Comparison of ENCODE assay signal across 1 cellular context in the genomic region with DNA sequence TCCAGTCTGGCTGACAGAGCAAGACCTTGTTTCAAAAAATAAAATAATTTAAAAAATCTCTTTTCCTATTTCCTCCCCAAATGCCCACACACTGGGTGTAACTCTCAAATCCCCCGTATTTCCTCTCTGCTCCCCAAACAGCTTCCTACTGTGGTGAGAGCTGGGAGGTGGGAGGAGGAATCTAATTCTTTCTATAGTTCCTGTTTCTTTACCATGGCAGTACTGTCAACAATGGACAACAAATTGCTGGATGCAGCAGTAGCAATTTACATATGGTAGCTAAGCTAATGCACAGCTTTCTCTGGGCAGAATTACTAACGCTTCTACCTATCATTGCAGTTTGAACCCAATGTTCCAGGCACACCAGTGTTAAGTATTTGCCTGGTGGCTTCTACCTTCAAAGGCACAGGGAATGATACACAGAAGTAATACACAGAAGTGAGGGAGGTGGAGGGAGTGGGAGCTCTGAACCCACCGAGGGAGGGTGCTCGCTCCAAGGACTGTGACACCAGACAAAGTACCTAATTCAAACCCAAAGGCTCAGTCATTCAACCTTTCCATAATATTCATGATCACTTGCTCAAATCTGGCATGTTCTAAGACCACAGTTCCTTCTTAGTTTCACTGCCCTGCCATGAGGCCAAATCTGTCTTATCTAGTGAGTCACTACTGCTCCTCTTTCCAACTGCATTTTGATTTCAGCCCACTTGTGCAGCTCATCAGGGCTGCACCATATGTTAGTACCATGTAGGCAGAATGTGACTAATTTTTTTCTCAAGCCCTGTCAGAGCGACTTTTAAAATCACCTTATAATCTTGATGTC.
TF ChIP-seq lines count a peak whose summit lies in the region.

No MANE protein-coding gene starts in this region.

TF ChIP-seq in K562, 482 proteins besides CTCF, POLR2A, EP300 and RAD21 (continued from another document and continues in another):
- TF ChIP-seq MNT (conservative IDR thresholded peaks at IDR 0.05) (peak in 1 of 2 experiments; percentile 59; a peak in 2 of 4 replicates), HNRNPL (IDR thresholded peaks at IDR 0.05; ENCODE audit: low read depth, low read length) (no peak), EP400 (IDR thresholded peaks at IDR 0.05) (no peak), PRMT5 (CRISPR knock-in tag; IDR thresholded peaks at IDR 0.05) (no peak), ZNF589 (CRISPR knock-in tag; IDR thresholded peaks at IDR 0.05; ENCODE audit: low read depth) (no peak), MIER1 (IDR thresholded peaks at IDR 0.05; ENCODE audit: low read depth) (no peak), NCOR1 (IDR thresholded peaks at IDR 0.05) (0 out of 2 replicates have a peak, but pooled peaks have one; percentile 8), GTF2B (IDR thresholded peaks at IDR 0.05; ENCODE audit: extremely low read depth, insufficient read length) (no peak), ZNF79 (CRISPR knock-in tag; IDR thresholded peaks at IDR 0.05; ENCODE audit: low read depth) (no peak), HDGF (IDR thresholded peaks at IDR 0.05) (no peak), ZNF133 (CRISPR knock-in tag; IDR thresholded peaks at IDR 0.05) (no peak), KLF16 (IDR thresholded peaks at IDR 0.05) (no peak), ZMIZ1 (IDR thresholded peaks at IDR 0.05; ENCODE audit: low read depth in 2 of 2, low read length in 2 of 2) (no peak), NFATC3 (IDR thresholded peaks at IDR 0.05) (no peak), ATF7 (IDR thresholded peaks at IDR 0.05) (no peak), ZNF696 (CRISPR knock-in tag; conservative IDR thresholded peaks at IDR 0.05) (no peak), THRAP3 (IDR thresholded peaks at IDR 0.05; ENCODE audit: borderline replicate concordance) (no peak), CREBBP (IDR thresholded peaks at IDR 0.05; ENCODE audit: low read depth, low read length) (no peak), DPF2 (IDR thresholded peaks at IDR 0.05) (peak; percentile 74), BDP1 (IDR thresholded peaks at IDR 0.05; ENCODE audit: insufficient read depth, insufficient read length) (no peak), THRB (CRISPR knock-in tag; conservative IDR thresholded peaks at IDR 0.05) (no peak), ATF6 (CRISPR knock-in tag; IDR thresholded peaks at IDR 0.05) (no peak), CC2D1A (IDR thresholded peaks at IDR 0.05) (no peak), IRF9 (tag; IDR thresholded peaks at IDR 0.05) (no peak), ZSCAN32 (CRISPR knock-in tag; IDR thresholded peaks at IDR 0.05) (no peak), FOXP1 (CRISPR knock-in tag; IDR thresholded peaks at IDR 0.05) (no peak), SNIP1 (IDR thresholded peaks at IDR 0.05; ENCODE audit: low read depth) (no peak), ZNF134 (CRISPR knock-in tag; conservative IDR thresholded peaks at IDR 0.05) (no peak), NFIX (CRISPR knock-in tag; IDR thresholded peaks at IDR 0.05; ENCODE audit: low read depth) (no peak), ZNF232 (CRISPR knock-in tag; IDR thresholded peaks at IDR 0.05) (no peak), ETV6 (IDR thresholded peaks at IDR 0.05; ENCODE audit: borderline replicate concordance in 1 of 2, low read depth in 2 of 2, low read length in 1 of 2) (no peak), ETV6 (CRISPR knock-in tag; IDR thresholded peaks at IDR 0.05; ENCODE audit: borderline replicate concordance) (no peak), BRD9 (IDR thresholded peaks at IDR 0.05; ENCODE audit: low read depth, partially characterized antibody) (no peak), ZNF354B (CRISPR knock-in tag; IDR thresholded peaks at IDR 0.05) (no peak), TGIF2 (CRISPR knock-in tag; IDR thresholded peaks at IDR 0.05) (no peak), PTTG1 (tag; IDR thresholded peaks at IDR 0.05; ENCODE audit: low read depth) (no peak), IFI16 (CRISPR knock-in tag; IDR thresholded peaks at IDR 0.05) (no peak), NEUROD1 (IDR thresholded peaks at IDR 0.05; ENCODE audit: borderline replicate concordance, low read depth, low read length, partially characterized antibody) (no peak), KAT7 (CRISPR knock-in tag; IDR thresholded peaks at IDR 0.05; ENCODE audit: borderline replicate concordance) (no peak)
- TF ChIP-seq, protein P1, sequence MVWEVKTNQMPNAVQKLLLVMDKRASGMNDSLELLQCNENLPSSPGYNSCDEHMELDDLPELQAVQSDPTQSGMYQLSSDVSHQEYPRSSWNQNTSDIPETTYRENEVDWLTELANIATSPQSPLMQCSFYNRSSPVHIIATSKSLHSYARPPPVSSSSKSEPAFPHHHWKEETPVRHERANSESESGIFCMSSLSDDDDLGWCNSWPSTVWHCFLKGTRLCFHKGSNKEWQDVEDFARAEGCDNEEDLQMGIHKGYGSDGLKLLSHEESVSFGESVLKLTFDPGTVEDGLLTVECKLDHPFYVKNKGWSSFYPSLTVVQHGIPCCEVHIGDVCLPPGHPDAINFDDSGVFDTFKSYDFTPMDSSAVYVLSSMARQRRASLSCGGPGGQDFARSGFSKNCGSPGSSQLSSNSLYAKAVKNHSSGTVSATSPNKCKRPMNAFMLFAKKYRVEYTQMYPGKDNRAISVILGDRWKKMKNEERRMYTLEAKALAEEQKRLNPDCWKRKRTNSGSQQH (CRISPR knock-in tag; IDR thresholded peaks at IDR 0.05) = no peak
- TF ChIP-seq, protein P2, sequence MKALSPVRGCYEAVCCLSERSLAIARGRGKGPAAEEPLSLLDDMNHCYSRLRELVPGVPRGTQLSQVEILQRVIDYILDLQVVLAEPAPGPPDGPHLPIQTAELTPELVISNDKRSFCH (CRISPR knock-in tag; IDR thresholded peaks at IDR 0.05) = no peak
- TF ChIP-seq, protein P2 (tag; IDR thresholded peaks at IDR 0.05) = no peak
- TF ChIP-seq, protein P3, sequence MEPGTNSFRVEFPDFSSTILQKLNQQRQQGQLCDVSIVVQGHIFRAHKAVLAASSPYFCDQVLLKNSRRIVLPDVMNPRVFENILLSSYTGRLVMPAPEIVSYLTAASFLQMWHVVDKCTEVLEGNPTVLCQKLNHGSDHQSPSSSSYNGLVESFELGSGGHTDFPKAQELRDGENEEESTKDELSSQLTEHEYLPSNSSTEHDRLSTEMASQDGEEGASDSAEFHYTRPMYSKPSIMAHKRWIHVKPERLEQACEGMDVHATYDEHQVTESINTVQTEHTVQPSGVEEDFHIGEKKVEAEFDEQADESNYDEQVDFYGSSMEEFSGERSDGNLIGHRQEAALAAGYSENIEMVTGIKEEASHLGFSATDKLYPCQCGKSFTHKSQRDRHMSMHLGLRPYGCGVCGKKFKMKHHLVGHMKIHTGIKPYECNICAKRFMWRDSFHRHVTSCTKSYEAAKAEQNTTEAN (CRISPR knock-in tag; IDR thresholded peaks at IDR 0.05) = no peak
- TF ChIP-seq, protein P4, sequence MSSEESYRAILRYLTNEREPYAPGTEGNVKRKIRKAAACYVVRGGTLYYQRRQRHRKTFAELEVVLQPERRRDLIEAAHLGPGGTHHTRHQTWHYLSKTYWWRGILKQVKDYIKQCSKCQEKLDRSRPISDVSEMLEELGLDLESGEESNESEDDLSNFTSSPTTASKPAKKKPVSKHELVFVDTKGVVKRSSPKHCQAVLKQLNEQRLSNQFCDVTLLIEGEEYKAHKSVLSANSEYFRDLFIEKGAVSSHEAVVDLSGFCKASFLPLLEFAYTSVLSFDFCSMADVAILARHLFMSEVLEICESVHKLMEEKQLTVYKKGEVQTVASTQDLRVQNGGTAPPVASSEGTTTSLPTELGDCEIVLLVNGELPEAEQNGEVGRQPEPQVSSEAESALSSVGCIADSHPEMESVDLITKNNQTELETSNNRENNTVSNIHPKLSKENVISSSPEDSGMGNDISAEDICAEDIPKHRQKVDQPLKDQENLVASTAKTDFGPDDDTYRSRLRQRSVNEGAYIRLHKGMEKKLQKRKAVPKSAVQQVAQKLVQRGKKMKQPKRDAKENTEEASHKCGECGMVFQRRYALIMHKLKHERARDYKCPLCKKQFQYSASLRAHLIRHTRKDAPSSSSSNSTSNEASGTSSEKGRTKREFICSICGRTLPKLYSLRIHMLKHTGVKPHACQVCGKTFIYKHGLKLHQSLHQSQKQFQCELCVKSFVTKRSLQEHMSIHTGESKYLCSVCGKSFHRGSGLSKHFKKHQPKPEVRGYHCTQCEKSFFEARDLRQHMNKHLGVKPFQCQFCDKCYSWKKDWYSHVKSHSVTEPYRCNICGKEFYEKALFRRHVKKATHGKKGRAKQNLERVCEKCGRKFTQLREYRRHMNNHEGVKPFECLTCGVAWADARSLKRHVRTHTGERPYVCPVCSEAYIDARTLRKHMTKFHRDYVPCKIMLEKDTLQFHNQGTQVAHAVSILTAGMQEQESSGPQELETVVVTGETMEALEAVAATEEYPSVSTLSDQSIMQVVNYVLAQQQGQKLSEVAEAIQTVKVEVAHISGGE (CRISPR knock-in tag; IDR thresholded peaks at IDR 0.05) = no peak
